22 cellular contexts compared by ENCODE assay signal in genomic region chr5:94544784-94545318, GRCh38.
"Had no signal": no experiment of that assay in that cellular context is flagged by ENCODE, and none has a peak within 500 bp of the region (broad histone marks: within the 10 kb centered on the region; RNA-seq: fewer than 3 reads in every experiment).

No MANE protein-coding gene starts in this region.

- H3K27ac ChIP-seq: body of pancreas, pancreas, thyroid gland had no signal

- FAIRE-seq: colon, endometrium, frontal cortex, keratinocyte, pancreas had no signal

- H3K9me3 ChIP-seq: body of pancreas, pancreas, thyroid gland had no signal

- H3K36me3 ChIP-seq: pancreas, thyroid gland had no signal

- ATAC-seq: body of pancreas, left lobe of liver, T-helper 17 cell had no signal

- H3K4me3 Mint-ChIP-seq: activated B cell treated with CpG ODN at 0.5 μM for 24 hours; activated CD4-positive, alpha-beta memory T cell treated with anti-CD3 and anti-CD28 coated beads for 36 hours; activated naive CD4-positive, alpha-beta T cell treated with anti-CD3 and anti-CD28 coated beads for 36 hours; naive B cell; T-helper 17 cell had no signal

- H3K27ac Mint-ChIP-seq: activated B cell treated with CpG ODN at 0.5 μM for 24 hours; activated CD4-positive, alpha-beta memory T cell treated with anti-CD3 and anti-CD28 coated beads for 36 hours; activated naive CD4-positive, alpha-beta T cell treated with anti-CD3 and anti-CD28 coated beads for 36 hours; activated T-helper 2 cell treated with anti-CD3 and anti-CD28 coated beads, Interferon-gamma antibody, Interleukin-2, Interleukin-4, amounts not matched to agents 10 μg/mL and 5 μg/mL and 100 μg/mL, durations not matched to agents 14 hours and 24 hours and 36 hours; T-helper 17 cell had no signal

- H3K27me3 ChIP-seq: body of pancreas, pancreas, thyroid gland had no signal

- H3K27me3 Mint-ChIP-seq: activated B cell treated with CpG ODN at 0.5 μM for 24 hours; activated CD4-positive, alpha-beta memory T cell treated with anti-CD3 and anti-CD28 coated beads for 36 hours; naive B cell; T-helper 17 cell had no signal

- DNase-seq: activated B cell treated with CpG ODN at 0.5 μM for 24 hours; activated CD4-positive, alpha-beta memory T cell treated with anti-CD3 and anti-CD28 coated beads for 36 hours; activated CD4-positive, alpha-beta T cell treated with anti-CD3 and anti-CD28 coated beads for 4 hours; activated naive CD4-positive, alpha-beta T cell treated with anti-CD3 and anti-CD28 coated beads for 36 hours; activated T-cell treated with anti-CD3 and anti-CD28 coated beads for 4 hours; body of pancreas; central memory CD4-positive, alpha-beta T cell; mucosa of descending colon; pancreas; stimulated activated CD4-positive, alpha-beta T cell treated with anti-CD3 and anti-CD28 coated beads, Interleukin-12 subunit alpha, Interleukin-12 subunit beta, amount 100 ng/mL, for 4 hours; stimulated activated CD4-positive, alpha-beta T cell treated with anti-CD3 and anti-CD28 coated beads, Interleukin-1b, Interleukin-23, amount 100 ng/mL, for 48 hours; stimulated activated CD8-positive, alpha-beta memory T cell treated with anti-CD3 and anti-CD28 coated beads, Interleukin-4, amount 100 ng/mL, for 48 hours; stimulated activated naive CD4-positive, alpha-beta T cell treated with Interleukin-2 at 50 U/mL for 16 hours; T-helper 17 cell; thyroid gland had no signal

- H3K4me1 ChIP-seq: body of pancreas, pancreas had no signal

- H3K4me3 ChIP-seq: body of pancreas, mucosa of descending colon, pancreas, thyroid gland had no signal
